23 cellular contexts compared by ENCODE assay signal in the genomic region with DNA sequence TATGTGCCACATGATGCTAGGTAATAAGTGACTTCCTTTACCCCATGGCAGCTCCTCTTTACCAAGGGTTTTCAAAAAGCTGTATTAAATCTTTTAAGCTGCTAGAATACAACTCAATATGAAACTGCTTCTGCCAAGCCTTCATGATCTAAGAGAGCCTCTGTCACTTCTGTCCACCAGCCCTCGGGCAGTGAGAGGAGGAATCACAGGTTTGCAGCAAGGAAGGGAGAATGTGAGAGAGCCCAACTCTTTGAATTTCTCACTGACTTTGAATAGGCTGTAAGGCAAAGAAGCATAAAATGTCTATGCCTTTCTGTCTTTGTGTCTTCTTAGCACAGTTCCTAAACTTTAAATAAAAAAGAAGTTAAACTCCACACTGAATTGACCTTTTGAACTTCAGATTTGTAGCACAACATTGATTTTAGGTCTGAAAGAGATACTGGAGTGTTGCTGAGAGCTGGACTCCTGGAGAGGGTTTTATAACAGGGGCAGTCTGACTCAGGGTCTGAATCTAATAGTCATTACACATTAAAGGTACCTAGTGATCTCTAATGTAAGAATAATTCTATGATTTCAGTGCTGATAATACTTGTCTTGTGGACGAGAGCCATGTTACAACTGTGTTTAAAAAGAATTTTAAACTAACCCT.
"Had no signal": no experiment of that assay in that cellular context is flagged by ENCODE, and none has a peak within 500 bp of the region (broad histone marks: within the 10 kb centered on the region; RNA-seq: fewer than 3 reads in every experiment).

No MANE protein-coding gene starts in this region.

- H3K36me3 ChIP-seq: Peyer's patch, SJCRH30 had no signal

- H3K4me1 ChIP-seq: Peyer's patch, SJCRH30 had no signal

- H3K27me3 ChIP-seq: Peyer's patch had no signal

- H3K4me3 ChIP-seq: PC-9, Peyer's patch, SJCRH30, SK-N-MC had no signal

- FAIRE-seq: HTR-8/SVneo had no signal

- H2AFZ ChIP-seq: PC-9 had no signal

- ATAC-seq: Right ventricle myocardium inferior had no signal

- H3K27ac ChIP-seq: HL-60, PC-9, Peyer's patch, SJCRH30, SK-N-MC had no signal

- DNase-seq: KBM-7; NCI-H1048; NCI-H1105; NCI-H1417; NCI-H1436 treated with DMSO at 0.1 percent for 48 hours; NCI-H1694 treated with DMSO at 0.1 percent for 48 hours; NCI-H1930; NCI-H2081; NCI-H2107; NCI-H2227 treated with DMSO at 0.1 percent for 48 hours; NCI-H524; NCI-H526 treated with DMSO at 0.1 percent for 48 hours; NCI-H774; NK-92 treated with Interleukin-12 subunit alpha and Interleukin-12 subunit beta, amount 100 ng/mL, for 24 hours; OCI-M1; PC-9; Peyer's patch; SHP77 treated with DMSO at 0.1 percent for 48 hours; SJCRH30 had no signal

- H3K9me3 ChIP-seq: Peyer's patch, SJCRH30 had no signal

- H3K4me2 ChIP-seq: PC-9 had no signal
